Comparison of ENCODE assay signal across 15 cellular contexts in the genomic region with DNA sequence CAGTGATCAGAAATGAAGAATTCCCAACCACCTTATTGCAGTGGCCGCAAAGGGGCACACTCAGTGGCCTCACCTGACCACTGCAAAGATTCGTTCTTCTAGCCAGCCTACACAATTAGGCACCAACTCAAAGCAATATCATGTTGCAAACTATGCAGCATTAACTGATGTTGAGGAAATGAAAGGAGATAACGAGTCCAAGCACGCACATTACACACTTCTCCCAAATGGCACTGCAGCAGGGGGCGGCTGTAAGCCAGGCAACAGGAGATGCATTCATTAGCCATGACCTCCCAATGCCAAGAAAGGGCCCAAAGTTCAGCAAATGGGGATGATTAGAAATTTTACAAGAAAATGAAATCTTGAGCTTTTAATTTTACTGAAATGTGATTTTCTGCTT. TPM values are rescaled to one million over a fixed set of nuclear protein-coding genes. Genes with fewer than 3 reads are reported as not detected.
DNase-seq lines count a peak whose midpoint lies in the region; ATAC-seq and TF ChIP-seq lines count a peak whose summit lies in the region.
"Had no signal": no experiment of that assay in that cellular context is flagged by ENCODE, and none has a peak within 500 bp of the region (broad histone marks: within the 10 kb centered on the region; RNA-seq: fewer than 3 reads in every experiment).

No MANE protein-coding gene starts in this region.

- no peaks in the 10 kb centered on the region for H3K9me3 ChIP-seq in RWPE2 (ENCODE audit: severe bottlenecking)
- H3K9me3 ChIP-seq: body of pancreas, Caco-2, right atrium auricular region, tibial nerve had no signal

- peak; percentile 50 for ATAC-seq in RWPE2 (ENCODE audit: low read depth)
- ATAC-seq in esophagus mucosa, result peak; percentile 45
- ATAC-seq: body of pancreas had no signal

- H3K4me1 ChIP-seq in RWPE2 (ENCODE audit: insufficient read depth, poor library complexity, severe bottlenecking), result peaks cover 60% of the 10 kb centered on the region

- peak overlapping the region; percentile 76 for H3K27ac ChIP-seq in RWPE2 (ENCODE audit: poor library complexity, severe bottlenecking)
- H3K27ac ChIP-seq: body of pancreas, right atrium auricular region, tibial nerve had no signal

- peak; percentile 78 for DNase-seq in CD1c-positive myeloid dendritic cell (ENCODE audit: extremely low spot score)
- DNase-seq in NCI-H1105 treated with DMSO at 0.1 percent for 48 hours (lab: John Stamatoyannopoulos, UW), result peak; percentile 54
- DNase-seq in RWPE2 (ENCODE audit: low spot score), result no peak
- DNase-seq in activated effector memory CD4-positive, alpha-beta T cell treated with Interleukin-2 at 50 U/mL for 16 hours, result no peak
- no peak for DNase-seq in NCI-H2227 (lab: John Stamatoyannopoulos, UW; ENCODE audit: unreplicated experiment)
- no peak for DNase-seq in islet precursor cell
- DNase-seq in GM20000 (ENCODE audit: low spot score), result no peak
- DNase-seq: activated naive CD4-positive, alpha-beta T cell treated with anti-CD3 and anti-CD28 coated beads, Interleukin-2, amount 50 U/mL, for 16 hours; body of pancreas; Caco-2; NCI-H2171 treated with DMSO at 0.1 percent for 48 hours; OCI-M1 had no signal

- no peaks in the 10 kb centered on the region for H3K27me3 ChIP-seq in RWPE2 (ENCODE audit: insufficient read depth, poor library complexity, severe bottlenecking)
- H3K27me3 ChIP-seq: body of pancreas, right atrium auricular region, tibial nerve had no signal

- peaks cover 4% of the 10 kb centered on the region; the same call in 1 of the 2 replicates for H3K36me3 ChIP-seq in RWPE2 (ENCODE audit: low read depth)
- H3K36me3 ChIP-seq: right atrium auricular region, tibial nerve had no signal

- H3K4me3 ChIP-seq in RWPE2 (ENCODE audit: severe bottlenecking), result no peak overlapping the region
- H3K4me3 ChIP-seq: body of pancreas, right atrium auricular region, tibial nerve had no signal

- TF ChIP-seq CTCF in RWPE2 (IDR thresholded peaks at IDR 0.05; ENCODE audit: poor library complexity, severe bottlenecking), result no peak
- no peak for TF ChIP-seq CTCF in GM20000 (IDR thresholded peaks at IDR 0.05; ENCODE audit: extremely low read depth, missing control alignments)

RNA-seq across cellular contexts. Expression of a gene that starts 39.3 kb away (rescaled TPM):
- total RNA-seq in esophagus mucosa, result 29.3 TPM

Comparison
In these comparisons a context has a peak if more than half of its experiments do, and no peak if none do; other contexts are left out.
1. DNase-seq: peak in CD1c-positive myeloid dendritic cell (single experiment) and NCI-H1105 treated with DMSO at 0.1 percent for 48 hours (single experiment); none in RWPE2 (single experiment), activated effector memory CD4-positive, alpha-beta T cell treated with Interleukin-2 at 50 U/mL for 16 hours (single experiment), NCI-H2227 (single experiment), islet precursor cell (single experiment) and GM20000 (single experiment).